18 cellular contexts compared by ENCODE assay signal in genomic region chr2:176656055-176656775, GRCh38.
DNase-seq lines count a peak whose midpoint lies in the region; TF ChIP-seq lines count a peak whose summit lies in the region.
"Had no signal": no experiment of that assay in that cellular context is flagged by ENCODE, and none has a peak within 500 bp of the region (broad histone marks: within the 10 kb centered on the region; RNA-seq: fewer than 3 reads in every experiment).

No MANE protein-coding gene starts in this region.

- POLR2A ChIA-PET in HEK293 (lab: Yijun Ruan, JAX) = interaction anchor here (0.8 kb wide), 1 partner anchor 25 kb away, joined by 4 read pairs; no protein-coding TSS in a partner anchor

- TF ChIP-seq CTCF in AG10803 (conservative IDR thresholded peaks at IDR 0.05; ENCODE audit: low read length) = no peak
- TF ChIP-seq CTCF in HEK293 (tag by site-specific recombination; IDR thresholded peaks at IDR 0.05) = no peak
- TF ChIP-seq CTCF in fibroblast of villous mesenchyme (IDR thresholded peaks at IDR 0.05; ENCODE audit: insufficient read depth, low read depth, low read length) = no peak

- no peaks in the 10 kb centered on the region for H3K9me3 ChIP-seq in HEK293 (ENCODE audit: control insufficient read depth, insufficient read depth, low read depth, low read length)
- H3K9me3 ChIP-seq: BE2C; BLaER1 treated with 17β-estradiol and CSF1 and Interleukin-3, amounts not matched to agents 10 nM and 100 nM had no signal

- CTCF ChIA-PET in HEK293 (lab: Yijun Ruan, JAX) = interaction anchor here (0.6 to 1.5 kb wide), 5 partner anchors 81 to 498 kb away, joined by 3 to 7 read pairs (median 3); no protein-coding TSS in a partner anchor

- H3K4me3 ChIP-seq in AG10803 (ENCODE audit: low read length) = no peak overlapping the region
- H3K4me3 ChIP-seq in HEK293 (ENCODE audit: low read depth, low read length) = no peak overlapping the region
- H3K4me3 ChIP-seq in fibroblast of villous mesenchyme (ENCODE audit: low read depth, low read length) = no peak overlapping the region
- H3K4me3 ChIP-seq: BLaER1 treated with 17β-estradiol and CSF1 and Interleukin-3, amounts not matched to agents 10 nM and 100 nM; GM23338 had no signal

- no peak overlapping the region for H3K27ac ChIP-seq in HEK293 (ENCODE audit: extremely low read depth, low read depth, low read length)
- H3K27ac ChIP-seq: BLaER1 treated with 17β-estradiol and CSF1 and Interleukin-3, amounts not matched to agents 10 nM and 100 nM had no signal

- H3K36me3 ChIP-seq in HEK293 (ENCODE audit: control insufficient read depth in 2 of 2, insufficient read depth in 1 of 2, low read length in 2 of 2) = no peaks in the 10 kb centered on the region
- H3K36me3 ChIP-seq: BE2C; BLaER1 treated with 17β-estradiol and CSF1 and Interleukin-3, amounts not matched to agents 10 nM and 100 nM had no signal

- H3K4me1 ChIP-seq in HEK293 (ENCODE audit: control insufficient read depth, insufficient read depth, low read length) = no peaks in the 10 kb centered on the region
- H3K4me1 ChIP-seq: BE2C; BLaER1 treated with 17β-estradiol and CSF1 and Interleukin-3, amounts not matched to agents 10 nM and 100 nM had no signal

- DNase-seq in AG10803 (ENCODE audit: low read depth) = peak; percentile 33
- DNase-seq in fibroblast of villous mesenchyme (ENCODE audit: low read depth) = peak; percentile 19
- no peak for DNase-seq in medulla oblongata (ENCODE audit: extremely low spot score)
- no peak for DNase-seq in HuH-7 (ENCODE audit: low spot score)
- DNase-seq in epidermal melanocyte (ENCODE audit: insufficient read length, low spot score) = no peak
- DNase-seq: AML-193; BE2C; CD4-positive, alpha-beta T cell; CD8-positive, alpha-beta memory T cell; DMS 273 treated with DMSO at 0.1 percent for 48 hours; DMS79; EL; GDM1; H9; HFFc6 had no signal

TF ChIP-seq in HEK293, 187 proteins besides CTCF, POLR2A, EP300 and RAD21:
- TF ChIP-seq ZNF221 (tag by site-specific recombination; IDR thresholded peaks at IDR 0.05; ENCODE audit: borderline replicate concordance) = no peak
- peak; percentile 80 for TF ChIP-seq ZNF366 (tag by site-specific recombination; conservative IDR thresholded peaks at IDR 0.05)

Comparison
In these comparisons a context has a peak if more than half of its experiments do, and no peak if none do; other contexts are left out.
1. DNase-seq: peak in AG10803 (single experiment) and fibroblast of villous mesenchyme (single experiment); none in medulla oblongata (single experiment), HuH-7 (single experiment) and epidermal melanocyte (single experiment).